8 cellular contexts compared by ENCODE assay signal in genomic region chr6:10412165-10412947, GRCh38. TPM values are rescaled to one million over a fixed set of nuclear protein-coding genes. Genes with fewer than 3 reads are reported as not detected.
DNase-seq lines count a peak whose midpoint lies in the region; ATAC-seq and TF ChIP-seq lines count a peak whose summit lies in the region.

No MANE protein-coding gene starts in this region.

- peaks cover 14% of the 10 kb centered on the region for H3K9me3 Mint-ChIP-seq in stimulated activated memory B cell treated with anti-CD40 and anti-IgM and Interleukin-4, amounts not matched to agents 10 μg/mL and 1 μg/mL and 100 μg/mL, for 72 hours

- H3K4me1 ChIP-seq in breast epithelium: peaks cover 0 to 5% of the 10 kb centered on the region in 2 donors

- peak; percentile 70 for DNase-seq in DMS79 (lab: John Stamatoyannopoulos, UW)
- DNase-seq in RKO (ENCODE audit: low spot score): peak; percentile 75
- peak; percentile 84 to 87 for DNase-seq in breast epithelium (ENCODE audit: low spot score in 2 of 2)
- peak; percentile 75 for DNase-seq in kidney tubule cell (ENCODE audit: low spot score)

- peak overlapping the region; percentile 97 to 98 for H3K27ac ChIP-seq in breast epithelium

- intact Hi-C loops in breast epithelium (cut with DNase I; ENCODE audit: low total_unique reads): no loop called here

- peak overlapping the region; percentile 80 for H3K27ac Mint-ChIP-seq in stimulated activated memory B cell treated with anti-CD40 and anti-IgM and Interleukin-4, amounts not matched to agents 10 μg/mL and 1 μg/mL and 100 μg/mL, for 72 hours

- H3K36me3 ChIP-seq in breast epithelium: no peaks in the 10 kb centered on the region

- peaks cover 5 to 38% of the 10 kb centered on the region in 2 donors for H3K27me3 ChIP-seq in breast epithelium

- peak; percentile 58 for TF ChIP-seq POLR2A in breast epithelium (IDR thresholded peaks at IDR 0.05)

- H3K4me1 Mint-ChIP-seq in stimulated activated memory B cell treated with anti-CD40 and anti-IgM and Interleukin-4, amounts not matched to agents 10 μg/mL and 1 μg/mL and 100 μg/mL, for 72 hours: peaks cover 35% of the 10 kb centered on the region

- peaks cover 23% of the 10 kb centered on the region for H3K36me3 Mint-ChIP-seq in stimulated activated memory B cell treated with anti-CD40 and anti-IgM and Interleukin-4, amounts not matched to agents 10 μg/mL and 1 μg/mL and 100 μg/mL, for 72 hours

- peaks cover 87% of the 10 kb centered on the region for H3K27me3 Mint-ChIP-seq in stimulated activated memory B cell treated with anti-CD40 and anti-IgM and Interleukin-4, amounts not matched to agents 10 μg/mL and 1 μg/mL and 100 μg/mL, for 72 hours

- TF ChIP-seq CTCF in breast epithelium (IDR thresholded peaks at IDR 0.05): no peak

- H3K9me3 ChIP-seq in breast epithelium: no peaks in the 10 kb centered on the region

- peak overlapping the region; percentile 58 to 95 (median 59) for H3K4me3 ChIP-seq in breast epithelium

- ATAC-seq in GM19438 (IDR thresholded peaks at IDR 0.05; ENCODE audit: low read depth, unreplicated experiment) (peak; percentile 49), HG03571 (IDR thresholded peaks at IDR 0.05; ENCODE audit: unreplicated experiment) (peak; percentile 48), GM21825 (IDR thresholded peaks at IDR 0.05; ENCODE audit: unreplicated experiment) (no peak)
- ATAC-seq in stimulated activated memory B cell treated with anti-CD40 and anti-IgM and Interleukin-4, amounts not matched to agents 10 μg/mL and 1 μg/mL and 100 μg/mL, for 72 hours: peak; percentile 56

- H3K4me3 Mint-ChIP-seq in stimulated activated memory B cell treated with anti-CD40 and anti-IgM and Interleukin-4, amounts not matched to agents 10 μg/mL and 1 μg/mL and 100 μg/mL, for 72 hours: peak overlapping the region; percentile 93

RNA-seq across cellular contexts. Expression of gene TFAP2A, which starts 2.5 kb away (rescaled TPM):
- total RNA-seq in breast epithelium: 10 to 100 TPM in 2 of 3 donors, not detected in 1; 25.2 to 46.0 TPM
